9 cellular contexts compared by ENCODE assay signal in the genomic region with DNA sequence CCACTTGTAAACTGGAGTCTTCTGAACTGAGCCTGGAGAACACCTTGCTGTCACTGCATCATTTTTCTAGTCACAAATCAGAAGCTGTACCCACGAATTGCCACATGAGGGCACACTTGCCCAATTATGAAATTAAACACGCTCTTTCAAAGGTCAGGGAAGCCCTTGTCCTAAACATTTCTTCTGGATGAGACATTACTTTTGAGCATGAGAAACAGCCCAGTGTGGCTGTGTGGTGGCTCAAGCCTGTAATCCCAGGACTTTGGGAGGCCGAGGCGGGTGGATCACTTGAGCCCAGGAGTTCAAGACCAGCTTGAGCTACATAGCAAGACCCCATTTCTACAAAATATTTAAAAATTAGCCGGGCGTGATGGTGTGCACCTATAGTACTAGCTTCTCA. TPM values are rescaled to one million over a fixed set of nuclear protein-coding genes. Genes with fewer than 3 reads are reported as not detected.
DNase-seq lines count a peak whose midpoint lies in the region; ATAC-seq and TF ChIP-seq lines count a peak whose summit lies in the region.
"Had no signal": no experiment of that assay in that cellular context is flagged by ENCODE, and none has a peak within 500 bp of the region (broad histone marks: within the 10 kb centered on the region; RNA-seq: fewer than 3 reads in every experiment).

No MANE protein-coding gene starts in this region.

- H3K4me3 Mint-ChIP-seq in CD8-positive, alpha-beta T cell, result no peak overlapping the region
- no peak overlapping the region for H3K4me3 Mint-ChIP-seq in activated CD4-positive, alpha-beta memory T cell treated with anti-CD3 and anti-CD28 coated beads, Interleukin-2, amount 10 ng/mL, durations not matched to agents 7 days and 5 days
- no peak overlapping the region for H3K4me3 Mint-ChIP-seq in naive thymus-derived CD4-positive, alpha-beta T cell

- no peaks in the 10 kb centered on the region for H3K27me3 ChIP-seq in CD8-positive, alpha-beta T cell (ENCODE audit: insufficient read depth, low read length)
- H3K27me3 ChIP-seq in H7 (ENCODE audit: control insufficient read depth, insufficient read depth, low read length), result no peaks in the 10 kb centered on the region
- no peaks in the 10 kb centered on the region for H3K27me3 ChIP-seq in naive thymus-derived CD4-positive, alpha-beta T cell (ENCODE audit: control insufficient read depth in 2 of 2, insufficient read depth in 2 of 2, low read length in 2 of 2)

- DNase-seq in CD8-positive, alpha-beta T cell, result peak in 3 of 7 experiments; percentile 32 to 67 (median 32)
- DNase-seq in H7 (peak; percentile 46), NCI-H524 treated with DMSO at 0.1 percent for 48 hours (lab: John Stamatoyannopoulos, UW) (peak; percentile 10), ureter (ENCODE audit: low spot score) (peak; percentile 68)
- peak; percentile 56 for DNase-seq in activated CD4-positive, alpha-beta memory T cell treated with anti-CD3 and anti-CD28 coated beads, Interleukin-2, amount 10 ng/mL, durations not matched to agents 7 days and 5 days
- DNase-seq in naive thymus-derived CD4-positive, alpha-beta T cell, result peak in 8 of 9 donors; percentile 2 to 43 (median 31)

- no peaks in the 10 kb centered on the region for H3K4me1 ChIP-seq in CD8-positive, alpha-beta T cell (ENCODE audit: insufficient read depth, low read length)
- no peaks in the 10 kb centered on the region for H3K4me1 ChIP-seq in naive thymus-derived CD4-positive, alpha-beta T cell (ENCODE audit: control insufficient read depth in 2 of 2, insufficient read depth in 2 of 2, low read length in 2 of 2)

- no peak overlapping the region for H3K4me3 ChIP-seq in CD8-positive, alpha-beta T cell (ENCODE audit: low read depth, low read length)
- no peak overlapping the region for H3K4me3 ChIP-seq in H7 (ENCODE audit: insufficient read depth, low read depth, low read length)
- H3K4me3 ChIP-seq in naive thymus-derived CD4-positive, alpha-beta T cell (ENCODE audit: low read length), result no peak overlapping the region

- POLR2A ChIA-PET in CD8-positive, alpha-beta T cell (lab: Charles Lee), result no interaction called here
- POLR2A ChIA-PET in activated CD4-positive, alpha-beta memory T cell treated with anti-CD3 and anti-CD28 coated beads, Interleukin-2, amount 10 ng/mL, durations not matched to agents 7 days and 5 days (lab: Charles Lee), result interaction anchor here (1.0 to 1.3 kb wide), 2 partner anchors 106 to 159 kb away, joined by 4 to 8 read pairs; a partner anchor contains a TSS
- POLR2A ChIA-PET in naive thymus-derived CD4-positive, alpha-beta T cell (lab: Charles Lee), result no interaction called here

- no peak overlapping the region for H3K27ac Mint-ChIP-seq in CD8-positive, alpha-beta T cell
- H3K27ac Mint-ChIP-seq in activated CD4-positive, alpha-beta memory T cell treated with anti-CD3 and anti-CD28 coated beads, Interleukin-2, amount 10 ng/mL, durations not matched to agents 7 days and 5 days, result no peak overlapping the region
- peak overlapping the region in 1 of 9 donors; percentile 73 for H3K27ac Mint-ChIP-seq in naive thymus-derived CD4-positive, alpha-beta T cell

- H3K36me3 ChIP-seq in CD8-positive, alpha-beta T cell (ENCODE audit: insufficient read depth, low read length), result no peaks in the 10 kb centered on the region
- H3K36me3 ChIP-seq in H7 (replicated peaks; ENCODE audit: control insufficient read depth, insufficient read depth, low read length), result no peaks in the 10 kb centered on the region
- H3K36me3 ChIP-seq in naive thymus-derived CD4-positive, alpha-beta T cell (ENCODE audit: control insufficient read depth in 2 of 3, insufficient read depth in 3 of 3, low read length in 3 of 3), result no peaks in the 10 kb centered on the region

- H3K9me3 ChIP-seq in CD8-positive, alpha-beta T cell (ENCODE audit: low read length), result no peaks in the 10 kb centered on the region
- no peaks in the 10 kb centered on the region for H3K9me3 ChIP-seq in naive thymus-derived CD4-positive, alpha-beta T cell (ENCODE audit: control insufficient read depth in 2 of 3, low read length in 3 of 3)

- intact Hi-C loops in CD8-positive, alpha-beta T cell (cut with DNase I, micrococcal nuclease), result loop anchor here (1.0 to 10.0 kb wide), 7 partner anchors 109 to 1088 kb away; no protein-coding TSS in a partner anchor
- intact Hi-C loops in naive thymus-derived CD4-positive, alpha-beta T cell (cut with micrococcal nuclease), result loop anchor here (1.0 to 5.0 kb wide), 8 partner anchors 48 to 649 kb away; a partner anchor contains a TSS

- no peaks in the 10 kb centered on the region for H3K36me3 Mint-ChIP-seq in CD8-positive, alpha-beta T cell
- H3K36me3 Mint-ChIP-seq in activated CD4-positive, alpha-beta memory T cell treated with anti-CD3 and anti-CD28 coated beads, Interleukin-2, amount 10 ng/mL, durations not matched to agents 7 days and 5 days (ENCODE audit: low read depth), result no peaks in the 10 kb centered on the region
- H3K36me3 Mint-ChIP-seq in naive thymus-derived CD4-positive, alpha-beta T cell, result no peaks in the 10 kb centered on the region

- no peaks in the 10 kb centered on the region for H3K4me1 Mint-ChIP-seq in CD8-positive, alpha-beta T cell (ENCODE audit: low read depth)
- H3K4me1 Mint-ChIP-seq in activated CD4-positive, alpha-beta memory T cell treated with anti-CD3 and anti-CD28 coated beads, Interleukin-2, amount 10 ng/mL, durations not matched to agents 7 days and 5 days, result peaks cover 13% of the 10 kb centered on the region
- H3K4me1 Mint-ChIP-seq in naive thymus-derived CD4-positive, alpha-beta T cell, result peaks cover 0 to 12% (median 0%) of the 10 kb centered on the region in 7 donors

- no peak for ATAC-seq in CD8-positive, alpha-beta T cell
- ATAC-seq in esophagus mucosa (peak; percentile 71), HG02759 (IDR thresholded peaks at IDR 0.05; ENCODE audit: unreplicated experiment) (no peak)
- peak; percentile 54 for ATAC-seq in naive thymus-derived CD4-positive, alpha-beta T cell

- H3K27ac ChIP-seq in CD8-positive, alpha-beta T cell (ENCODE audit: low read depth, low read length), result no peak overlapping the region
- no peak overlapping the region for H3K27ac ChIP-seq in naive thymus-derived CD4-positive, alpha-beta T cell (ENCODE audit: low read depth, low read length)

- CTCF ChIA-PET in CD8-positive, alpha-beta T cell (lab: Charles Lee), result interaction anchor here (0.5 to 6.9 kb wide), 12 partner anchors 9 to 539 kb away, joined by 3 to 82 read pairs (median 4); no protein-coding TSS in a partner anchor
- CTCF ChIA-PET in activated CD4-positive, alpha-beta memory T cell treated with anti-CD3 and anti-CD28 coated beads, Interleukin-2, amount 10 ng/mL, durations not matched to agents 7 days and 5 days (lab: Charles Lee), result interaction anchor here (1.0 to 11.5 kb wide), 11 partner anchors 9 to 159 kb away, joined by 3 to 296 read pairs (median 5); no protein-coding TSS in a partner anchor
- CTCF ChIA-PET in naive thymus-derived CD4-positive, alpha-beta T cell (lab: Charles Lee), result interaction anchor here (0.6 to 2.5 kb wide), 12 partner anchors 9 to 1150 kb away, joined by 3 to 26 read pairs (median 3); no protein-coding TSS in a partner anchor

- TF ChIP-seq CTCF in CD8-positive, alpha-beta T cell (IDR thresholded peaks at IDR 0.05), result peak; percentile 69

- H3K9me3 Mint-ChIP-seq in CD8-positive, alpha-beta T cell, result no peaks in the 10 kb centered on the region
- H3K9me3 Mint-ChIP-seq in activated CD4-positive, alpha-beta memory T cell treated with anti-CD3 and anti-CD28 coated beads, Interleukin-2, amount 10 ng/mL, durations not matched to agents 7 days and 5 days, result no peaks in the 10 kb centered on the region
- no peaks in the 10 kb centered on the region for H3K9me3 Mint-ChIP-seq in naive thymus-derived CD4-positive, alpha-beta T cell

- H3K27me3 Mint-ChIP-seq in CD8-positive, alpha-beta T cell (ENCODE audit: low read depth), result peaks cover 23% of the 10 kb centered on the region
- peaks cover 42% of the 10 kb centered on the region for H3K27me3 Mint-ChIP-seq in activated CD4-positive, alpha-beta memory T cell treated with anti-CD3 and anti-CD28 coated beads, Interleukin-2, amount 10 ng/mL, durations not matched to agents 7 days and 5 days
- H3K27me3 Mint-ChIP-seq in naive thymus-derived CD4-positive, alpha-beta T cell, result peaks cover 11 to 66% (median 20%) of the 10 kb centered on the region in 5 donors

RNA-seq across cellular contexts. Expression of a gene that starts 27.5 kb away (rescaled TPM):
- not detected for total RNA-seq in CD8-positive, alpha-beta T cell
- 0.59 TPM in 1 of 2 replicates, not detected in the other for total RNA-seq in H7 (2014; rRNA removed; shearing (Covaris generic))
- not detected for total RNA-seq in activated CD4-positive, alpha-beta memory T cell treated with anti-CD3 and anti-CD28 coated beads, Interleukin-2, amount 10 ng/mL, durations not matched to agents 7 days and 5 days
- total RNA-seq in esophagus mucosa, result 0.36 TPM
- not detected for total RNA-seq in naive thymus-derived CD4-positive, alpha-beta T cell
- not detected for polyA plus RNA-seq in naive thymus-derived CD4-positive, alpha-beta T cell
- 0.57 TPM for total RNA-seq in ureter
- total RNA-seq: T-helper 1 cell treated with Interleukin-12 subunit alpha and Interleukin-12 subunit beta and Interleukin-4 antibody, amounts not matched to agents 30 ng/mL and 1 ng/mL, for 36 hours had no signal

Comparison
In these comparisons a context has a peak if more than half of its experiments do, and no peak if none do; other contexts are left out.
1. ATAC-seq: peak in esophagus mucosa (single experiment) and naive thymus-derived CD4-positive, alpha-beta T cell (single experiment); none in CD8-positive, alpha-beta T cell (single experiment) and HG02759 (single experiment).